In genomic region chr12:103181366-103182152, GRCh38 we compare ENCODE assay signal across 12 cellular contexts.
DNase-seq lines count a peak whose midpoint lies in the region; ATAC-seq, FAIRE-seq and TF ChIP-seq lines count a peak whose summit lies in the region.
"Had no signal": no experiment of that assay in that cellular context is flagged by ENCODE, and none has a peak within 500 bp of the region (broad histone marks: within the 10 kb centered on the region; RNA-seq: fewer than 3 reads in every experiment).

No MANE protein-coding gene starts in this region.

- DNase-seq in GM10266 (ENCODE audit: extremely low spot score) (peak; percentile 53), GM19239 (ENCODE audit: insufficient read length, low spot score) (peak; percentile 9), GOT3 (lab: John Stamatoyannopoulos, UW) (no peak), NOMO-1 treated with DMSO at 0.1 percent for 48 hours (lab: John Stamatoyannopoulos, UW; ENCODE audit: unreplicated experiment) (no peak)
- DNase-seq in stimulated activated CD8-positive, alpha-beta memory T cell treated with anti-CD3 and anti-CD28 coated beads, Interleukin-4, amount 100 ng/mL, for 48 hours: no peak
- DNase-seq: EL, esophagus squamous epithelium, NCI-H1417 treated with DMSO at 0.1 percent for 48 hours, spleen had no signal

- FAIRE-seq in GM19239 (lab: Jason Lieb, UNC): peak; percentile 85

- peak; percentile 17 for TF ChIP-seq CTCF in GM10266 (IDR thresholded peaks at IDR 0.05; ENCODE audit: control insufficient read depth, insufficient read depth, low read depth, missing control alignments)

- peak; percentile 85 for ATAC-seq in HG02623 (IDR thresholded peaks at IDR 0.05; ENCODE audit: unreplicated experiment)
- peak; percentile 91 for ATAC-seq in HG03439 (IDR thresholded peaks at IDR 0.05; ENCODE audit: unreplicated experiment)
- no peak for ATAC-seq in HG03025 (IDR thresholded peaks at IDR 0.05; ENCODE audit: low FRiP score, unreplicated experiment)

Comparison
In these comparisons a context has a peak if more than half of its experiments do, and no peak if none do; other contexts are left out.
1. DNase-seq: peak in GM10266 (single experiment) and GM19239 (single experiment); none in GOT3 (single experiment), NOMO-1 treated with DMSO at 0.1 percent for 48 hours (single experiment) and stimulated activated CD8-positive, alpha-beta memory T cell treated with anti-CD3 and anti-CD28 coated beads, Interleukin-4, amount 100 ng/mL, for 48 hours (single experiment).